13 cellular contexts compared by ENCODE assay signal in genomic region chr4:115042496-115042895, GRCh38.
DNase-seq lines count a peak whose midpoint lies in the region; ATAC-seq and TF ChIP-seq lines count a peak whose summit lies in the region.
"Had no signal": no experiment of that assay in that cellular context is flagged by ENCODE, and none has a peak within 500 bp of the region (broad histone marks: within the 10 kb centered on the region; RNA-seq: fewer than 3 reads in every experiment).

No MANE protein-coding gene starts in this region.

- peak; percentile 44 for ATAC-seq in GM21367 (IDR thresholded peaks at IDR 0.05; ENCODE audit: unreplicated experiment)
- no peak for ATAC-seq in GM18873 (IDR thresholded peaks at IDR 0.05; ENCODE audit: low FRiP score, unreplicated experiment)
- no peak for ATAC-seq in sciatic nerve
- ATAC-seq: stimulated activated effector memory CD8-positive, alpha-beta T cell treated with anti-CD3 and anti-CD28 coated beads, Interleukin-12 subunit alpha, Interleukin-12 subunit beta, amount 100 ng/mL, for 72 hours had no signal

- no peak overlapping the region for H3K4me3 ChIP-seq in epithelial cell of esophagus (ENCODE audit: low read length)
- H3K4me3 ChIP-seq: BLaER1, esophagus muscularis mucosa had no signal

- TF ChIP-seq CTCF in C4-2B (conservative IDR thresholded peaks at IDR 0.05) (peak; percentile 64), epithelial cell of esophagus (IDR thresholded peaks at IDR 0.05; ENCODE audit: insufficient read depth, low read depth, low read length, missing control alignments) (peak; percentile 61)

- intact Hi-C loops in sciatic nerve (cut with DNase I) = loop anchor here (5.0 kb wide), 1 partner anchor 695 kb away; no protein-coding TSS in a partner anchor

- H3K27ac ChIP-seq in C4-2B = no peak overlapping the region
- H3K27ac ChIP-seq: BLaER1, esophagus muscularis mucosa had no signal

- DNase-seq in LHCN-M2 (ENCODE audit: low read depth) (peak; percentile 1), epithelial cell of esophagus (ENCODE audit: low read depth) (peak; percentile 20), sciatic nerve (ENCODE audit: low spot score) (no peak), DMS153 (lab: John Stamatoyannopoulos, UW) (no peak)
- DNase-seq in activated CD4-positive, alpha-beta T cell treated with anti-CD3 and anti-CD28 coated beads, Interleukin-2, amount 50 U/mL, for 48 hours = no peak
- DNase-seq: activated T-cell treated with anti-CD3 and anti-CD28 coated beads, Interleukin-2, amount 50 U/mL, for 24 hours; nucleus accumbens had no signal

Comparison
In these comparisons a context has a peak if more than half of its experiments do, and no peak if none do; other contexts are left out.
1. DNase-seq: peak in LHCN-M2 (single experiment) and epithelial cell of esophagus (single experiment); none in activated CD4-positive, alpha-beta T cell treated with anti-CD3 and anti-CD28 coated beads, Interleukin-2, amount 50 U/mL, for 48 hours (0 of 2), sciatic nerve (single experiment) and DMS153 (single experiment).